ENCODE assay signal across 20 cellular contexts in the genomic region with DNA sequence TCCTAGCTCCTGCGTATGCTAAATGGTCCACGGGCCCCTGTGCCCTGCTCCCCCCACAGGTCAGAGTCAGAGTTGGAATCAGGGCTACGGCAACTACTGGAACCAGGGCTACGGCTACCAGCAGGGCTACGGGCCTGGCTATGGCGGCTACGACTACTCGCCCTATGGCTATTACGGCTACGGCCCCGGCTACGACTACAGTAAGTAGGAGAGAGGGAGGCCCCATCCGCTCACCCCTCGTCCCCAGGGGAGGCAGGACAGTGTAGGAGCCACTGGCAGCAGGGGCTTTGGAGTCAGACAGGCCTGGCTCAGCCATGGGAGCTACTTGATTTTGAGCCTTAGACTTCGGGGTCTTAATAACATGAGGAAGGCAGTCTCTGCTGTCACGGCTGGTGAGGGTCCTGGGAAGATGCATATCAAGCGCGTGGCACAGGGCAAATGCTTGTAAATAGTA. TPM values are rescaled to one million over a fixed set of nuclear protein-coding genes. Genes with fewer than 3 reads are reported as not detected.
A peak's percentile ranks its signal among the peaks of the same experiment; 100 is the strongest.
DNase-seq lines count a peak whose midpoint lies in the region; ATAC-seq and TF ChIP-seq lines count a peak whose summit lies in the region.
"Had no signal": no experiment of that assay in that cellular context is flagged by ENCODE, and none has a peak within 500 bp of the region (broad histone marks: within the 10 kb centered on the region; RNA-seq: fewer than 3 reads in every experiment).

No MANE protein-coding gene starts in this region.

- H3K36me3 Mint-ChIP-seq in WTC11 (peaks cover 92% of the 10 kb centered on the region), endothelial cell (ENCODE audit: low read depth, unreplicated experiment) (peaks cover 51% of the 10 kb centered on the region)

- DNase-seq in cardiac septum (ENCODE audit: low spot score) (peak; percentile 68), right atrium auricular region (ENCODE audit: low spot score) (no peak), WTC11 (ENCODE audit: low spot score) (no peak), endothelial cell (ENCODE audit: low spot score) (no peak), transverse colon (no peak), HEK293T (ENCODE audit: extremely low spot score) (no peak), G401 (ENCODE audit: low spot score) (no peak), GM19240 (ENCODE audit: insufficient read length, low spot score) (no peak)
- DNase-seq: activated CD4-positive, CD25-positive, alpha-beta regulatory T cell treated with anti-CD3 and anti-CD28 coated beads, Interleukin-2, amount 50 U/mL, for 72 hours; activated CD8-positive, alpha-beta memory T cell treated with anti-CD3 and anti-CD28 coated beads, Interleukin-2, amount 50 U/mL, for 4 hours; CD8-positive, alpha-beta memory T cell; GM23248; immature natural killer cell; naive thymus-derived CD8-positive, alpha-beta T cell; stomach had no signal

- intact Hi-C loops in cardiac septum (cut with DNase I): no loop called here
- intact Hi-C loops in transverse colon (cut with DNase I; ENCODE audit: low total_unique reads): loop anchor here (10.0 kb wide), 1 partner anchor 795 kb away; no protein-coding TSS in a partner anchor

- H3K4me3 ChIP-seq in right atrium auricular region (no peak overlapping the region), transverse colon (no peak overlapping the region)
- H3K4me3 ChIP-seq: breast epithelium, GM23248, heart left ventricle, lung had no signal

- H3K4me3 Mint-ChIP-seq in WTC11: no peak overlapping the region
- H3K4me3 Mint-ChIP-seq in endothelial cell (ENCODE audit: unreplicated experiment): peak overlapping the region; percentile 42
- H3K4me3 Mint-ChIP-seq: immature natural killer cell; naive thymus-derived CD8-positive, alpha-beta T cell had no signal

- H3K9me3 Mint-ChIP-seq in WTC11 (no peaks in the 10 kb centered on the region), endothelial cell (ENCODE audit: unreplicated experiment) (no peaks in the 10 kb centered on the region)
- H3K9me3 Mint-ChIP-seq: CD8-positive, alpha-beta memory T cell; immature natural killer cell; naive thymus-derived CD8-positive, alpha-beta T cell had no signal

- H3K27ac ChIP-seq in right atrium auricular region (no peak overlapping the region), transverse colon (peak overlapping the region; percentile 99)
- H3K27ac ChIP-seq: breast epithelium, GM23248, heart left ventricle had no signal

- no peak for ATAC-seq in WTC11
- ATAC-seq: heart left ventricle; naive thymus-derived CD8-positive, alpha-beta T cell had no signal

- WGBS in transverse colon (ENCODE audit: low coverage in 1 of 2), 2 donors: 83% methylated on average over 18 of the region's 18 CpGs; no CpG with 5 or more reads in 1 of the 2 donors

- H3K27me3 Mint-ChIP-seq in WTC11 (ENCODE audit: low read depth) (no peaks in the 10 kb centered on the region), endothelial cell (ENCODE audit: unreplicated experiment) (peaks cover 7% of the 10 kb centered on the region)
- H3K27me3 Mint-ChIP-seq: CD8-positive, alpha-beta memory T cell; naive thymus-derived CD8-positive, alpha-beta T cell had no signal

- no peaks in the 10 kb centered on the region for H3K9me3 ChIP-seq in right atrium auricular region
- no peaks in the 10 kb centered on the region for H3K9me3 ChIP-seq in transverse colon
- H3K9me3 ChIP-seq: breast epithelium, heart left ventricle, stomach had no signal

- TF ChIP-seq CTCF in right atrium auricular region (IDR thresholded peaks at IDR 0.05): no peak
- TF ChIP-seq CTCF in WTC11 (IDR thresholded peaks at IDR 0.05): no peak
- no peak for TF ChIP-seq CTCF in endothelial cell (IDR thresholded peaks at IDR 0.05; ENCODE audit: unreplicated experiment)
- TF ChIP-seq CTCF in transverse colon (IDR thresholded peaks at IDR 0.05): no peak

- no peak for TF ChIP-seq EP300 in transverse colon (IDR thresholded peaks at IDR 0.05; ENCODE audit: low read depth)

- peaks cover 93% of the 10 kb centered on the region for H3K36me3 ChIP-seq in right atrium auricular region
- peaks cover 0 to 46% (median 26%) of the 10 kb centered on the region in 4 donors for H3K36me3 ChIP-seq in transverse colon

- H3K4me1 ChIP-seq in right atrium auricular region: peaks cover 0 to 21% of the 10 kb centered on the region in 2 donors
- H3K4me1 ChIP-seq in transverse colon: peaks cover 44 to 88% (median 73%) of the 10 kb centered on the region in 4 donors

- H3K27me3 ChIP-seq in right atrium auricular region (no peaks in the 10 kb centered on the region), transverse colon (no peaks in the 10 kb centered on the region)
- H3K27me3 ChIP-seq: breast epithelium, heart left ventricle, stomach had no signal

- CTCF ChIA-PET in WTC11 (lab: Charles Lee): interaction anchor here (0.9 to 1.3 kb wide), 4 partner anchors 13 to 30 kb away, joined by 3 to 6 read pairs (median 4); partner anchors contain the start of gene PHYKPL
- CTCF ChIA-PET in HEK293T (lab: Yijun Ruan, JAX): no interaction called here

- POLR2A ChIA-PET in WTC11 (lab: Charles Lee): interaction anchor here (1.0 to 1.8 kb wide), 2 partner anchors 30 to 416 kb away, joined by 3 to 7 read pairs; no protein-coding TSS in a partner anchor
- POLR2A ChIA-PET in HEK293T (lab: Yijun Ruan, JAX): interaction anchor here (0.5 to 2.0 kb wide), 4 partner anchors 9 to 274 kb away, joined by 3 to 4 read pairs (median 4); partner anchors contain the start of genes NHP2 and PHYKPL

- H3K27ac Mint-ChIP-seq in WTC11 (no peak overlapping the region), endothelial cell (ENCODE audit: unreplicated experiment) (peak overlapping the region; percentile 52)

- in situ Hi-C loops in transverse colon (cut with MboI; ENCODE audit: low pct_ligation_motif_present in 1 of 4, low pct_unique_long_range_greater_than_20kb in 1 of 4, low sequenced_read_pairs in 3 of 4): no loop called here
- in situ Hi-C loops in G401 (cut with HindIII; ENCODE audit: low sequenced_read_pairs): no loop called here

- TF ChIP-seq POLR2A in transverse colon (IDR thresholded peaks at IDR 0.05): no peak

- H3K4me1 Mint-ChIP-seq in WTC11 (peaks cover 21% of the 10 kb centered on the region), endothelial cell (ENCODE audit: unreplicated experiment) (peaks cover 25% of the 10 kb centered on the region)

TF ChIP-seq in WTC11, 78 proteins besides CTCF, POLR2A, EP300 and RAD21 (continues in another document):
- TF ChIP-seq, protein P1, sequence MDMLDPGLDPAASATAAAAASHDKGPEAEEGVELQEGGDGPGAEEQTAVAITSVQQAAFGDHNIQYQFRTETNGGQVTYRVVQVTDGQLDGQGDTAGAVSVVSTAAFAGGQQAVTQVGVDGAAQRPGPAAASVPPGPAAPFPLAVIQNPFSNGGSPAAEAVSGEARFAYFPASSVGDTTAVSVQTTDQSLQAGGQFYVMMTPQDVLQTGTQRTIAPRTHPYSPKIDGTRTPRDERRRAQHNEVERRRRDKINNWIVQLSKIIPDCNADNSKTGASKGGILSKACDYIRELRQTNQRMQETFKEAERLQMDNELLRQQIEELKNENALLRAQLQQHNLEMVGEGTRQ (CRISPR knock-in tag; IDR thresholded peaks at IDR 0.05): no peak

TF ChIP-seq in HEK293T, 16 proteins besides CTCF, POLR2A, EP300 and RAD21:
- TF ChIP-seq FOXM1 (IDR thresholded peaks at IDR 0.05; ENCODE audit: borderline replicate concordance): no peak
- TF ChIP-seq BHLHE40 (IDR thresholded peaks at IDR 0.05; ENCODE audit: borderline replicate concordance): no peak

RNA-seq across cellular contexts. Expression of gene HNRNPAB, which starts 5.8 kb away (rescaled TPM):
- total RNA-seq in cardiac septum (105 TPM), right atrium auricular region (10 to 100 TPM; 62.4 to 69.1 TPM), WTC11 (2021) (414 to 457 TPM (median 419 TPM) in 3 replicates), endothelial cell (ENCODE audit: unreplicated experiment) (162 TPM), transverse colon (100 to 1,000 TPM; 115 to 199 (median 169) TPM)
- 160 and 197 TPM in 2 replicates for total RNA-seq in G401 (2014; rRNA removed; shearing (Covaris generic))

RNA-seq across cellular contexts. Expression of gene PHYKPL, which starts 22.5 kb away (rescaled TPM):
- total RNA-seq in cardiac septum: 55.3 TPM
- 10 to 100 TPM; 22.8 to 34.5 TPM for total RNA-seq in right atrium auricular region
- total RNA-seq in WTC11 (2021): 30.9 to 41.7 TPM (median 31.7 TPM) in 3 replicates
- total RNA-seq in endothelial cell (ENCODE audit: unreplicated experiment): 53.1 TPM
- 100 to 1,000 TPM; 124 to 405 (median 197) TPM for total RNA-seq in transverse colon
- 26.6 and 32.6 TPM in 2 replicates for total RNA-seq in G401 (2014; rRNA removed; shearing (Covaris generic))

RNA-seq across cellular contexts. Expression of gene GMCL2, which starts 22.9 kb away (rescaled TPM):
- total RNA-seq in cardiac septum (not detected), right atrium auricular region (not detected), WTC11 (2021) (not detected in 3 replicates), endothelial cell (ENCODE audit: unreplicated experiment) (not detected), transverse colon (not detected)
- total RNA-seq in G401 (2014; rRNA removed; shearing (Covaris generic)): 0.03 TPM in 1 of 2 replicates, not detected in the other
- total RNA-seq: breast epithelium; CD8-positive, alpha-beta memory T cell; GM23248; heart left ventricle; lung; SK-MEL-5; stomach; ureter had no signal

RNA-seq across cellular contexts. Expression of gene NHP2, which starts 56.4 kb away (rescaled TPM):
- 77.2 TPM for total RNA-seq in cardiac septum
- total RNA-seq in right atrium auricular region: 100 to 1,000 TPM; 125 to 151 TPM
- total RNA-seq in WTC11 (2021): 263 to 269 TPM (median 264 TPM) in 3 replicates
- 84.7 TPM for total RNA-seq in endothelial cell (ENCODE audit: unreplicated experiment)
- total RNA-seq in transverse colon: 100 to 1,000 TPM in 2 of 4 donors, 10 to 100 TPM in 2; 28.1 to 116 (median 96.7) TPM
- 280 and 288 TPM in 2 replicates for total RNA-seq in G401 (2014; rRNA removed; shearing (Covaris generic))

Comparison
In these comparisons a context has a peak if more than half of its experiments do, and no peak if none do; other contexts are left out.
1. H3K27ac ChIP-seq: peak in transverse colon (4 of 4); none in right atrium auricular region (0 of 2).